8 cellular contexts compared by ENCODE assay signal in genomic region chr9:83623634-83623991, GRCh38. TPM values are rescaled to one million over a fixed set of nuclear protein-coding genes. Genes with fewer than 3 reads are reported as not detected.
A peak's percentile ranks its signal among the peaks of the same experiment; 100 is the strongest.
DNase-seq lines count a peak whose midpoint lies in the region; ATAC-seq, FAIRE-seq and TF ChIP-seq lines count a peak whose summit lies in the region.

No MANE protein-coding gene starts in this region.

- peak in 1 of 5 donors; percentile 17 for DNase-seq in CD8-positive, alpha-beta memory T cell
- DNase-seq in activated T-helper 2 cell treated with anti-CD3 and anti-CD28 coated beads, Interferon-gamma antibody, Interleukin-2, Interleukin-4, amounts not matched to agents 10 μg/mL and 5 μg/mL and 100 μg/mL, durations not matched to agents 14 hours and 24 hours and 36 hours (ENCODE audit: low spot score) = no peak
- DNase-seq in hepatocyte (ENCODE audit: low spot score) = peak; percentile 15
- peak; percentile 84 for DNase-seq in small intestine
- no peak for DNase-seq in NCI-H2029 (lab: John Stamatoyannopoulos, UW)
- DNase-seq in NCI-H2196 (lab: John Stamatoyannopoulos, UW; ENCODE audit: unreplicated experiment) = no peak

- H3K36me3 ChIP-seq in CD8-positive, alpha-beta memory T cell (ENCODE audit: insufficient read depth, low read length) = no peaks in the 10 kb centered on the region
- H3K36me3 ChIP-seq in hepatocyte (replicated peaks; ENCODE audit: insufficient read depth, low read depth) = no peaks in the 10 kb centered on the region
- H3K36me3 ChIP-seq in small intestine (ENCODE audit: control insufficient read depth in 2 of 2, insufficient read depth in 2 of 2, low read length in 2 of 2) = peaks cover 2% of the 10 kb centered on the region in 2 donors

- H3K4me2 ChIP-seq in hepatocyte = peak overlapping the region; percentile 87

- H3K4me1 Mint-ChIP-seq in CD8-positive, alpha-beta memory T cell = peaks cover 33 to 43% (median 36%) of the 10 kb centered on the region in 3 donors
- H3K4me1 Mint-ChIP-seq in activated T-helper 2 cell treated with anti-CD3 and anti-CD28 coated beads, Interferon-gamma antibody, Interleukin-2, Interleukin-4, amounts not matched to agents 10 μg/mL and 5 μg/mL and 100 μg/mL, durations not matched to agents 14 hours and 24 hours and 36 hours (ENCODE audit: low read depth) = peaks cover 22% of the 10 kb centered on the region

- ATAC-seq in GM19455 (IDR thresholded peaks at IDR 0.05; ENCODE audit: unreplicated experiment) = peak; percentile 23
- peak; percentile 12 for ATAC-seq in HG03521 (IDR thresholded peaks at IDR 0.05; ENCODE audit: unreplicated experiment)

- POLR2A ChIA-PET in CD8-positive, alpha-beta memory T cell (lab: Charles Lee) = interaction anchor here (0.8 to 2.4 kb wide), 6 partner anchors 9 to 357 kb away, joined by 3 to 22 read pairs (median 5); partner anchors contain the start of genes HNRNPK, KIF27, RMI1 and UBQLN1

- no peak for FAIRE-seq in small intestine (lab: Jason Lieb, UNC)

- peak overlapping the region; percentile 97 for H2AFZ ChIP-seq in hepatocyte

- 9% methylated on average over 5 of the region's 5 CpGs for WGBS in hepatocyte (ENCODE audit: low lambda C conversion rate, missing lambda C conversion rate)
- WGBS in small intestine, 3 donors = 0 to 1% (median 1%) methylated on average over 5 of the region's 5 CpGs

- H3K27me3 ChIP-seq in CD8-positive, alpha-beta memory T cell (ENCODE audit: insufficient read depth, low read length, poor library complexity, severe bottlenecking) = no peaks in the 10 kb centered on the region
- no peaks in the 10 kb centered on the region for H3K27me3 ChIP-seq in hepatocyte
- no peaks in the 10 kb centered on the region for H3K27me3 ChIP-seq in small intestine (ENCODE audit: control insufficient read depth in 2 of 2, insufficient read depth in 2 of 2, low read length in 2 of 2)

- CTCF ChIA-PET in CD8-positive, alpha-beta memory T cell (lab: Charles Lee) = interaction anchor here (1.0 to 3.0 kb wide), 10 partner anchors 9 to 297 kb away, joined by 3 to 18 read pairs (median 6); partner anchors contain the start of genes KIF27 and UBQLN1

- no peaks in the 10 kb centered on the region for H4K20me1 ChIP-seq in hepatocyte (ENCODE audit: insufficient read depth, poor library complexity, severe bottlenecking)

- H3K4me3 Mint-ChIP-seq in CD8-positive, alpha-beta memory T cell = peak overlapping the region; percentile 87 to 98 (median 92)
- H3K4me3 Mint-ChIP-seq in activated T-helper 2 cell treated with anti-CD3 and anti-CD28 coated beads, Interferon-gamma antibody, Interleukin-2, Interleukin-4, amounts not matched to agents 10 μg/mL and 5 μg/mL and 100 μg/mL, durations not matched to agents 14 hours and 24 hours and 36 hours (ENCODE audit: low read depth) = peak overlapping the region; percentile 90

- no peak for TF ChIP-seq CTCF in hepatocyte (IDR thresholded peaks at IDR 0.05; ENCODE audit: poor library complexity)

- peak overlapping the region; percentile 84 for H3K27ac ChIP-seq in CD8-positive, alpha-beta memory T cell (ENCODE audit: low read depth, low read length)
- peak overlapping the region; percentile 98 for H3K27ac ChIP-seq in hepatocyte
- peak overlapping the region; percentile 94 to 95 for H3K27ac ChIP-seq in small intestine (ENCODE audit: low read depth in 1 of 2, low read length in 1 of 2)

- peak overlapping the region; percentile 79 to 97 (median 94) for H3K27ac Mint-ChIP-seq in CD8-positive, alpha-beta memory T cell
- peak overlapping the region; percentile 80 for H3K27ac Mint-ChIP-seq in activated T-helper 2 cell treated with anti-CD3 and anti-CD28 coated beads, Interferon-gamma antibody, Interleukin-2, Interleukin-4, amounts not matched to agents 10 μg/mL and 5 μg/mL and 100 μg/mL, durations not matched to agents 14 hours and 24 hours and 36 hours

- peaks cover 8% of the 10 kb centered on the region for H3K79me2 ChIP-seq in hepatocyte

- H3K4me1 ChIP-seq in CD8-positive, alpha-beta memory T cell (ENCODE audit: insufficient read depth, low read length) = peaks cover 18% of the 10 kb centered on the region
- H3K4me1 ChIP-seq in hepatocyte (ENCODE audit: insufficient read depth) = peaks cover 17% of the 10 kb centered on the region
- H3K4me1 ChIP-seq in small intestine (ENCODE audit: control insufficient read depth in 2 of 2, insufficient read depth in 1 of 2, low read depth in 1 of 2, low read length in 1 of 2) = peaks cover 7% of the 10 kb centered on the region in 2 donors

- H3K9me3 ChIP-seq in CD8-positive, alpha-beta memory T cell (ENCODE audit: low read length) = no peaks in the 10 kb centered on the region
- H3K9me3 ChIP-seq in hepatocyte (ENCODE audit: low read depth) (no peaks in the 10 kb centered on the region), small intestine (ENCODE audit: control insufficient read depth, low read depth) (no peaks in the 10 kb centered on the region)

- intact Hi-C loops in activated T-helper 2 cell treated with anti-CD3 and anti-CD28 coated beads, Interferon-gamma antibody, Interleukin-2, Interleukin-4, amounts not matched to agents 10 μg/mL and 5 μg/mL and 100 μg/mL, durations not matched to agents 14 hours and 24 hours and 36 hours (cut with micrococcal nuclease) = loop anchor here (1.0 to 5.0 kb wide), 4 partner anchors 84 to 357 kb away; partner anchors contain the start of genes GKAP1, HNRNPK, KIF27 and RMI1

- no peaks in the 10 kb centered on the region for H3K27me3 Mint-ChIP-seq in CD8-positive, alpha-beta memory T cell
- peaks cover 7% of the 10 kb centered on the region for H3K27me3 Mint-ChIP-seq in activated T-helper 2 cell treated with anti-CD3 and anti-CD28 coated beads, Interferon-gamma antibody, Interleukin-2, Interleukin-4, amounts not matched to agents 10 μg/mL and 5 μg/mL and 100 μg/mL, durations not matched to agents 14 hours and 24 hours and 36 hours (ENCODE audit: low read depth)

- H3K4me3 ChIP-seq in CD8-positive, alpha-beta memory T cell (ENCODE audit: low read length) = peak overlapping the region; percentile 72
- H3K4me3 ChIP-seq in hepatocyte = peak overlapping the region; percentile 86
- peak overlapping the region; percentile 59 to 86 for H3K4me3 ChIP-seq in small intestine (ENCODE audit: low read depth in 1 of 2, low read length in 2 of 2)

- no peaks in the 10 kb centered on the region for H3K9me3 Mint-ChIP-seq in CD8-positive, alpha-beta memory T cell
- no peaks in the 10 kb centered on the region for H3K9me3 Mint-ChIP-seq in activated T-helper 2 cell treated with anti-CD3 and anti-CD28 coated beads, Interferon-gamma antibody, Interleukin-2, Interleukin-4, amounts not matched to agents 10 μg/mL and 5 μg/mL and 100 μg/mL, durations not matched to agents 14 hours and 24 hours and 36 hours

- peaks cover 0 to 17% (median 2%) of the 10 kb centered on the region in 3 donors for H3K36me3 Mint-ChIP-seq in CD8-positive, alpha-beta memory T cell
- peaks cover 13% of the 10 kb centered on the region for H3K36me3 Mint-ChIP-seq in activated T-helper 2 cell treated with anti-CD3 and anti-CD28 coated beads, Interferon-gamma antibody, Interleukin-2, Interleukin-4, amounts not matched to agents 10 μg/mL and 5 μg/mL and 100 μg/mL, durations not matched to agents 14 hours and 24 hours and 36 hours (ENCODE audit: low read depth)

- no peaks in the 10 kb centered on the region for H3K9me2 ChIP-seq in hepatocyte (replicated peaks; ENCODE audit: insufficient read depth)

RNA-seq across cellular contexts. Expression of gene IDNK, which starts 0.7 kb away (rescaled TPM):
- 1 to 10 TPM; 5.9 to 6.3 TPM for total RNA-seq in CD8-positive, alpha-beta memory T cell
- 16.9 TPM for polyA plus RNA-seq in CD8-positive, alpha-beta memory T cell
- 4.9 and 5.1 TPM in 2 replicates for total RNA-seq in activated T-helper 2 cell treated with anti-CD3 and anti-CD28 coated beads, Interferon-gamma antibody, Interleukin-2, Interleukin-4, amounts not matched to agents 10 μg/mL and 5 μg/mL and 100 μg/mL, durations not matched to agents 14 hours and 24 hours and 36 hours
- 5.3 and 11.1 TPM in 2 replicates for total RNA-seq in hepatocyte
- polyA plus RNA-seq in hepatocyte = 8.7 and 10.5 TPM in 2 replicates
- polyA plus RNA-seq in small intestine = 10 to 100 TPM; 20.2 to 73.4 (median 41.3) TPM

Comparison
In these comparisons a context has a peak if more than half of its experiments do, and no peak if none do; other contexts are left out.
1. DNase-seq: peak in hepatocyte (single experiment) and small intestine (single experiment); none in activated T-helper 2 cell treated with anti-CD3 and anti-CD28 coated beads, Interferon-gamma antibody, Interleukin-2, Interleukin-4, amounts not matched to agents 10 μg/mL and 5 μg/mL and 100 μg/mL, durations not matched to agents 14 hours and 24 hours and 36 hours (single experiment), NCI-H2029 (single experiment) and NCI-H2196 (single experiment).
2. Peak in every context shown above with its lines, with median percentiles within 50 percentile points of each other: H3K27ac ChIP-seq and H3K4me3 ChIP-seq.